8 cellular contexts compared by ENCODE assay signal in the genomic region with DNA sequence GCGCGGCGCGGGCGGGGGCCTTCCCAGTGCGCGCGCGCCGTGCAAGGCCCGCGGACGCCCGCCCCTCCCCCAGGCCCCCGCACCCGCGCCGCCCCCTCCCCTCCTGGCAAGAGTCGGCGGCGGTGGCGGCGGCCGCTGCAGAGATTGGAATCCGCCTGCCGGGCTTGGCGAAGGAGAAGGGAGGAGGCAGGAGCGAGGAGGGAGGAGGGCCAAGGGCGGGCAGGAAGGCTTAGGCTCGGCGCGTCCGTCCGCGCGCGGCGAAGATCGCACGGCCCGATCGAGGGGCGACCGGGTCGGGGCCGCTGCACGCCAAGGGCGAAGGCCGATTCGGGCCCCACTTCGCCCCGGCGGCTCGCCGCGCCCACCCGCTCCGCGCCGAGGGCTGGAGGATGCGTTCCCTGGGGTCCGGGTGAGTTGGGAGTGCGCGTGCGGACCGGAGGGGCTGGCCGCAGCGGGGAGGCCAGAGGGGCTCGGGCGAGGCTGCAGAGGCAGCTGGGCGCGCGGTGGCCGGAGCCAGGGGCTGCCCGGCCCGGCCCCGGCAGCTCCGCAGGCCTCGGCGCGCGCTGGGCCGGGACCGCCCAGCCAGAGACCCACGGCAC. TPM values are rescaled to one million over a fixed set of nuclear protein-coding genes. Genes with fewer than 3 reads are reported as not detected.
DNase-seq lines count a peak whose midpoint lies in the region; ATAC-seq and TF ChIP-seq lines count a peak whose summit lies in the region.

Gene BMPR1A (plus strand): TSS at position 109 of the 599 bp plus-strand sequence. CDS start 119,400 bp downstream, outside the sequence.

- TF ChIP-seq POLR2A in heart left ventricle (IDR thresholded peaks at IDR 0.05), result no peak

- H3K36me3 Mint-ChIP-seq in Calu3 (ENCODE audit: insufficient read depth, unreplicated experiment), result peaks cover 29% of the 10 kb centered on the region
- H3K36me3 Mint-ChIP-seq in activated T-helper 2 cell treated with anti-CD3 and anti-CD28 coated beads, Interferon-gamma antibody, Interleukin-2, Interleukin-4, amounts not matched to agents 10 μg/mL and 5 μg/mL and 100 μg/mL, durations not matched to agents 14 hours and 24 hours and 36 hours (ENCODE audit: low read depth), result peaks cover 9% of the 10 kb centered on the region

- no peaks in the 10 kb centered on the region for H3K36me3 ChIP-seq in heart left ventricle

- H3K4me3 Mint-ChIP-seq in Calu3 (ENCODE audit: low read depth, unreplicated experiment), result peak within 1 kb of the TSS; percentile 91
- H3K4me3 Mint-ChIP-seq in activated T-helper 2 cell treated with anti-CD3 and anti-CD28 coated beads, Interferon-gamma antibody, Interleukin-2, Interleukin-4, amounts not matched to agents 10 μg/mL and 5 μg/mL and 100 μg/mL, durations not matched to agents 14 hours and 24 hours and 36 hours (ENCODE audit: low read depth), result peak within 1 kb of the TSS; percentile 84

- peaks cover 0 to 46% (median 8%) of the 10 kb centered on the region in 9 donors for H3K27me3 ChIP-seq in heart left ventricle

- DNase-seq in Calu3, result peak; percentile 30
- no peak for DNase-seq in activated T-helper 2 cell treated with anti-CD3 and anti-CD28 coated beads, Interferon-gamma antibody, Interleukin-2, Interleukin-4, amounts not matched to agents 10 μg/mL and 5 μg/mL and 100 μg/mL, durations not matched to agents 14 hours and 24 hours and 36 hours (ENCODE audit: low spot score)
- peak in 3 of 5 donors; percentile 90 to 92 (median 92) for DNase-seq in heart left ventricle
- DNase-seq in retina, result peak; percentile 90
- DNase-seq in COLO829 (ENCODE audit: low spot score), result no peak
- DNase-seq in T-helper 9 cell, result no peak

- ATAC-seq in GM19397 (IDR thresholded peaks at IDR 0.05; ENCODE audit: unreplicated experiment), result peak; percentile 46
- ATAC-seq in HG03442 (IDR thresholded peaks at IDR 0.05; ENCODE audit: unreplicated experiment), result peak; percentile 32
- ATAC-seq in heart left ventricle, result peak in 3 of 4 donors; percentile 26 to 47 (median 40)

- peak within 1 kb of the TSS; percentile 77 for H3K27ac Mint-ChIP-seq in Calu3 (ENCODE audit: unreplicated experiment)
- peak within 1 kb of the TSS; percentile 67 for H3K27ac Mint-ChIP-seq in activated T-helper 2 cell treated with anti-CD3 and anti-CD28 coated beads, Interferon-gamma antibody, Interleukin-2, Interleukin-4, amounts not matched to agents 10 μg/mL and 5 μg/mL and 100 μg/mL, durations not matched to agents 14 hours and 24 hours and 36 hours

- no peaks in the 10 kb centered on the region for H3K27me3 Mint-ChIP-seq in Calu3 (ENCODE audit: unreplicated experiment)
- H3K27me3 Mint-ChIP-seq in activated T-helper 2 cell treated with anti-CD3 and anti-CD28 coated beads, Interferon-gamma antibody, Interleukin-2, Interleukin-4, amounts not matched to agents 10 μg/mL and 5 μg/mL and 100 μg/mL, durations not matched to agents 14 hours and 24 hours and 36 hours (ENCODE audit: low read depth), result peaks cover 50% of the 10 kb centered on the region

- peak within 1 kb of the TSS; percentile 92 to 100 (median 98) for H3K27ac ChIP-seq in heart left ventricle

- 0 to 3% (median 1%) methylated on average over 15 to 85 of the region's 85 CpGs for WGBS in heart left ventricle, 4 donors

- H3K4me1 Mint-ChIP-seq in Calu3 (ENCODE audit: low read depth, unreplicated experiment), result peaks cover 45% of the 10 kb centered on the region
- peaks cover 41% of the 10 kb centered on the region for H3K4me1 Mint-ChIP-seq in activated T-helper 2 cell treated with anti-CD3 and anti-CD28 coated beads, Interferon-gamma antibody, Interleukin-2, Interleukin-4, amounts not matched to agents 10 μg/mL and 5 μg/mL and 100 μg/mL, durations not matched to agents 14 hours and 24 hours and 36 hours (ENCODE audit: low read depth)

- CTCF ChIA-PET in Calu3 (lab: Charles Lee), result no interaction called here

- H3K9me3 Mint-ChIP-seq in Calu3 (ENCODE audit: low read depth, unreplicated experiment), result no peaks in the 10 kb centered on the region
- no peaks in the 10 kb centered on the region for H3K9me3 Mint-ChIP-seq in activated T-helper 2 cell treated with anti-CD3 and anti-CD28 coated beads, Interferon-gamma antibody, Interleukin-2, Interleukin-4, amounts not matched to agents 10 μg/mL and 5 μg/mL and 100 μg/mL, durations not matched to agents 14 hours and 24 hours and 36 hours

- no TSS peak for BruUV-seq in Calu3 (replicated peaks; lab: Mats Ljungman, UMichigan)

- H3K9me3 ChIP-seq in heart left ventricle, result no peaks in the 10 kb centered on the region

- H3K4me3 ChIP-seq in heart left ventricle, result peak within 1 kb of the TSS; percentile 58 to 83 (median 78)

- intact Hi-C loops in Calu3 (cut with micrococcal nuclease; ENCODE audit: unreplicated experiment), result loop anchor here (2.0 kb wide), 1 partner anchor 30 kb away; no protein-coding TSS in a partner anchor
- intact Hi-C loops in activated T-helper 2 cell treated with anti-CD3 and anti-CD28 coated beads, Interferon-gamma antibody, Interleukin-2, Interleukin-4, amounts not matched to agents 10 μg/mL and 5 μg/mL and 100 μg/mL, durations not matched to agents 14 hours and 24 hours and 36 hours (cut with micrococcal nuclease), result loop anchor here (1.0 to 10.0 kb wide), 4 partner anchors 45 to 352 kb away; partner anchors contain the start of gene SHLD2
- intact Hi-C loops in heart left ventricle (cut with DNase I), result loop anchor here in 8 of 10 donors (2.0 to 10.0 kb wide), 7 partner anchors 44 to 148 kb away; no protein-coding TSS in a partner anchor

- H3K4me1 ChIP-seq in heart left ventricle, result peaks cover 0 to 51% (median 23%) of the 10 kb centered on the region in 12 donors

- no peak for TF ChIP-seq CTCF in Calu3 (IDR thresholded peaks at IDR 0.05; ENCODE audit: unreplicated experiment)
- TF ChIP-seq CTCF in heart left ventricle (IDR thresholded peaks at IDR 0.05), result no peak

RNA-seq across cellular contexts. Expression of gene BMPR1A, which starts in this region (rescaled TPM):
- total RNA-seq in Calu3 (2022), result 15.7 and 21.4 TPM in 2 replicates
- 11.2 and 11.9 TPM in 2 replicates for total RNA-seq in activated T-helper 2 cell treated with anti-CD3 and anti-CD28 coated beads, Interferon-gamma antibody, Interleukin-2, Interleukin-4, amounts not matched to agents 10 μg/mL and 5 μg/mL and 100 μg/mL, durations not matched to agents 14 hours and 24 hours and 36 hours
- total RNA-seq in heart left ventricle, result 10 to 100 TPM; 19.9 to 72.0 (median 46.1) TPM
- polyA plus RNA-seq in heart left ventricle, result 10 to 100 TPM in 1 of 2 donors, 1 to 10 TPM in 1; 6.3 to 18.6 TPM

Comparison
In these comparisons a context has a peak if more than half of its experiments do, and no peak if none do; other contexts are left out.
1. DNase-seq: peak in Calu3 (single experiment), heart left ventricle (3 of 5) and retina (single experiment); none in activated T-helper 2 cell treated with anti-CD3 and anti-CD28 coated beads, Interferon-gamma antibody, Interleukin-2, Interleukin-4, amounts not matched to agents 10 μg/mL and 5 μg/mL and 100 μg/mL, durations not matched to agents 14 hours and 24 hours and 36 hours (single experiment), COLO829 (single experiment) and T-helper 9 cell (single experiment).
2. Peak in every context shown above with its lines, with median percentiles within 50 percentile points of each other: ATAC-seq.